In the genomic region with DNA sequence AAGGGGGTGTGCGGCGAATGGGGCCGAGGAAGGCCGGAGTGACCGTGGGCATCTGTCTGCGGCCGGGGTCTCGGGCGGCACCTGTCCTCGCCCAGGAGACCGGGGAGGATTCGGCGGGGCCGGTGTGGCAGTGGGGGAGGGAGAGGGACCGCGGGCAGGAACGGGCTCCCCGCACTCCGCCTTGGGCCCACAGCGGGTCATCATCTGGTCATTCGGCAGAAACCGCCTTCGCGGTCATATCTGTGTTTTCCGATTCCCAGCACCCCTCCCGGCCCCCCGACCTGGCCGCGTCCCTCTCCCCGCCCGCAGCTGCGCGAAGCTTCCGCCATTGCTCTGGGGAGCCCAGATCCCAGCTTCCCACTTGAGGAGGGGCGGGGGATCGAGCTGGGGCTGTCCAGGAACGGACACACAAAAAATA, we compare ENCODE assay signal across 1 cellular context.
A peak's percentile ranks its signal among the peaks of the same experiment; 100 is the strongest.
TF ChIP-seq lines count a peak whose summit lies in the region.

No MANE protein-coding gene starts in this region.

TF ChIP-seq in K562, 482 proteins besides CTCF, POLR2A, EP300 and RAD21 (continued from another document):
- TF ChIP-seq, protein P1, sequence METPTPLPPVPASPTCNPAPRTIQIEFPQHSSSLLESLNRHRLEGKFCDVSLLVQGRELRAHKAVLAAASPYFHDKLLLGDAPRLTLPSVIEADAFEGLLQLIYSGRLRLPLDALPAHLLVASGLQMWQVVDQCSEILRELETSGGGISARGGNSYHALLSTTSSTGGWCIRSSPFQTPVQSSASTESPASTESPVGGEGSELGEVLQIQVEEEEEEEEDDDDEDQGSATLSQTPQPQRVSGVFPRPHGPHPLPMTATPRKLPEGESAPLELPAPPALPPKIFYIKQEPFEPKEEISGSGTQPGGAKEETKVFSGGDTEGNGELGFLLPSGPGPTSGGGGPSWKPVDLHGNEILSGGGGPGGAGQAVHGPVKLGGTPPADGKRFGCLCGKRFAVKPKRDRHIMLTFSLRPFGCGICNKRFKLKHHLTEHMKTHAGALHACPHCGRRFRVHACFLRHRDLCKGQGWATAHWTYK (CRISPR knock-in tag; IDR thresholded peaks at IDR 0.05): 0 out of 2 replicates have a peak, but pooled peaks have one; percentile 20
- TF ChIP-seq ZBTB7A (IDR thresholded peaks at IDR 0.05; ENCODE audit: borderline replicate concordance, control insufficient read depth, low read depth, low read length) (peak; percentile 42; the same call in 1 of the 2 replicates), RBFOX2 (IDR thresholded peaks at IDR 0.05; ENCODE audit: low read depth, low read length) (peak; percentile 67), TAF7 (tag; IDR thresholded peaks at IDR 0.05) (peak; percentile 62; the same call in 1 of the 2 replicates), NRF1 (conservative IDR thresholded peaks at IDR 0.05 in 1 of 2, IDR thresholded peaks at IDR 0.05 in 1 of 2) (peak; percentile 64 to 68), PHF8 (IDR thresholded peaks at IDR 0.05; ENCODE audit: borderline replicate concordance, low read length) (peak; percentile 49; the same call in 1 of the 2 replicates), YBX1 (IDR thresholded peaks at IDR 0.05) (no peak), TCF7 (IDR thresholded peaks at IDR 0.05; ENCODE audit: borderline replicate concordance) (no peak), MYC (IDR thresholded peaks at IDR 0.05; ENCODE audit: low read depth, low read length) (peak; percentile 19; the same call in 1 of the 2 replicates), MYC (CRISPR knock-in tag; IDR thresholded peaks at IDR 0.05; ENCODE audit: borderline replicate concordance, low read depth) (no peak), EGR1 (conservative IDR thresholded peaks at IDR 0.05) (no peak), SAP30 (IDR thresholded peaks at IDR 0.05; ENCODE audit: borderline replicate concordance, insufficient read depth, low read depth, low read length, poor library complexity, severe bottlenecking) (no peak), ATF1 (CRISPR knock-in tag; IDR thresholded peaks at IDR 0.05) (no peak), ATF1 (tag; IDR thresholded peaks at IDR 0.05) (peak; percentile 51; the same call in 1 of the 2 replicates)
- TF ChIP-seq, protein P2, sequence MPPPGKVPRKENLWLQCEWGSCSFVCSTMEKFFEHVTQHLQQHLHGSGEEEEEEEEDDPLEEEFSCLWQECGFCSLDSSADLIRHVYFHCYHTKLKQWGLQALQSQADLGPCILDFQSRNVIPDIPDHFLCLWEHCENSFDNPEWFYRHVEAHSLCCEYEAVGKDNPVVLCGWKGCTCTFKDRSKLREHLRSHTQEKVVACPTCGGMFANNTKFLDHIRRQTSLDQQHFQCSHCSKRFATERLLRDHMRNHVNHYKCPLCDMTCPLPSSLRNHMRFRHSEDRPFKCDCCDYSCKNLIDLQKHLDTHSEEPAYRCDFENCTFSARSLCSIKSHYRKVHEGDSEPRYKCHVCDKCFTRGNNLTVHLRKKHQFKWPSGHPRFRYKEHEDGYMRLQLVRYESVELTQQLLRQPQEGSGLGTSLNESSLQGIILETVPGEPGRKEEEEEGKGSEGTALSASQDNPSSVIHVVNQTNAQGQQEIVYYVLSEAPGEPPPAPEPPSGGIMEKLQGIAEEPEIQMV (tag; conservative IDR thresholded peaks at IDR 0.05; ENCODE audit: low read depth): no peak
- TF ChIP-seq, protein P3, sequence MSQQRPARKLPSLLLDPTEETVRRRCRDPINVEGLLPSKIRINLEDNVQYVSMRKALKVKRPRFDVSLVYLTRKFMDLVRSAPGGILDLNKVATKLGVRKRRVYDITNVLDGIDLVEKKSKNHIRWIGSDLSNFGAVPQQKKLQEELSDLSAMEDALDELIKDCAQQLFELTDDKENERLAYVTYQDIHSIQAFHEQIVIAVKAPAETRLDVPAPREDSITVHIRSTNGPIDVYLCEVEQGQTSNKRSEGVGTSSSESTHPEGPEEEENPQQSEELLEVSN (IDR thresholded peaks at IDR 0.05; ENCODE audit: borderline replicate concordance in 1 of 2, extremely low read depth in 1 of 2, insufficient read depth in 1 of 2, insufficient read length in 1 of 2, low read depth in 1 of 2, low read length in 1 of 2, poor library complexity in 1 of 2, severe bottlenecking in 1 of 2): peak in 1 of 2 experiments; percentile 6
- TF ChIP-seq, protein P4, sequence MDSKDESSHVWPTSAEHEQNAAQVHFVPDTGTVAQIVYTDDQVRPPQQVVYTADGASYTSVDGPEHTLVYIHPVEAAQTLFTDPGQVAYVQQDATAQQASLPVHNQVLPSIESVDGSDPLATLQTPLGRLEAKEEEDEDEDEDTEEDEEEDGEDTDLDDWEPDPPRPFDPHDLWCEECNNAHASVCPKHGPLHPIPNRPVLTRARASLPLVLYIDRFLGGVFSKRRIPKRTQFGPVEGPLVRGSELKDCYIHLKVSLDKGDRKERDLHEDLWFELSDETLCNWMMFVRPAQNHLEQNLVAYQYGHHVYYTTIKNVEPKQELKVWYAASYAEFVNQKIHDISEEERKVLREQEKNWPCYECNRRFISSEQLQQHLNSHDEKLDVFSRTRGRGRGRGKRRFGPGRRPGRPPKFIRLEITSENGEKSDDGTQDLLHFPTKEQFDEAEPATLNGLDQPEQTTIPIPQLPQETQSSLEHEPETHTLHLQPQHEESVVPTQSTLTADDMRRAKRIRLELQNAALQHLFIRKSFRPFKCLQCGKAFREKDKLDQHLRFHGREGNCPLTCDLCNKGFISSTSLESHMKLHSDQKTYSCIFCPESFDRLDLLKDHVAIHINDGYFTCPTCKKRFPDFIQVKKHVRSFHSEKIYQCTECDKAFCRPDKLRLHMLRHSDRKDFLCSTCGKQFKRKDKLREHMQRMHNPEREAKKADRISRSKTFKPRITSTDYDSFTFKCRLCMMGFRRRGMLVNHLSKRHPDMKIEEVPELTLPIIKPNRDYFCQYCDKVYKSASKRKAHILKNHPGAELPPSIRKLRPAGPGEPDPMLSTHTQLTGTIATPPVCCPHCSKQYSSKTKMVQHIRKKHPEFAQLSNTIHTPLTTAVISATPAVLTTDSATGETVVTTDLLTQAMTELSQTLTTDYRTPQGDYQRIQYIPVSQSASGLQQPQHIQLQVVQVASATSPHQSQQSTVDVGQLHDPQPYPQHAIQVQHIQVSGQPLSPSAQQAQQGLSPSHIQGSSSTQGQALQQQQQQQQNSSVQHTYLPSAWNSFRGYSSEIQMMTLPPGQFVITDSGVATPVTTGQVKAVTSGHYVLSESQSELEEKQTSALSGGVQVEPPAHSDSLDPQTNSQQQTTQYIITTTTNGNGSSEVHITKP (IDR thresholded peaks at IDR 0.05; ENCODE audit: partially characterized antibody): peak; percentile 43
